ENCODE assay signal across 15 cellular contexts in genomic region chr10:30092151-30092790, GRCh38. TPM values are rescaled to one million over a fixed set of nuclear protein-coding genes. Genes with fewer than 3 reads are reported as not detected.
A peak's percentile ranks its signal among the peaks of the same experiment; 100 is the strongest.
DNase-seq lines count a peak whose midpoint lies in the region; ATAC-seq and TF ChIP-seq lines count a peak whose summit lies in the region.
"Had no signal": no experiment of that assay in that cellular context is flagged by ENCODE, and none has a peak within 500 bp of the region (broad histone marks: within the 10 kb centered on the region; RNA-seq: fewer than 3 reads in every experiment).

No MANE protein-coding gene starts in this region.

- peak overlapping the region; percentile 76 for H3K4me2 ChIP-seq in osteoblast (ENCODE audit: insufficient read depth, low read length)
- H3K4me2 ChIP-seq in Karpas-422 (ENCODE audit: low read depth, low read length, poor library complexity, severe bottlenecking), result no peak overlapping the region

- no peaks in the 10 kb centered on the region for H3K9me2 ChIP-seq in Karpas-422 (replicated peaks; ENCODE audit: insufficient read depth, low read length)

- no peak overlapping the region for H3K9ac ChIP-seq in Karpas-422 (ENCODE audit: low read length)

- H3K27me3 ChIP-seq in osteoblast (ENCODE audit: insufficient read depth, low read length) (no peaks in the 10 kb centered on the region), upper lobe of right lung (no peaks in the 10 kb centered on the region), Karpas-422 (ENCODE audit: low read length) (no peaks in the 10 kb centered on the region), left ventricle myocardium inferior (ENCODE audit: low read depth) (peaks cover 27% of the 10 kb centered on the region)

- no peak for TF ChIP-seq CTCF in osteoblast (IDR thresholded peaks at IDR 0.05; ENCODE audit: extremely low read depth, low read depth, low read length)
- TF ChIP-seq CTCF in upper lobe of right lung (IDR thresholded peaks at IDR 0.05), result no peak
- no peak for TF ChIP-seq CTCF in left ventricle myocardium inferior (IDR thresholded peaks at IDR 0.05; ENCODE audit: borderline replicate concordance)

- H3K79me2 ChIP-seq in osteoblast (ENCODE audit: insufficient read depth, low read length) (no peaks in the 10 kb centered on the region), Karpas-422 (ENCODE audit: low read length) (no peaks in the 10 kb centered on the region)

- no peak for ATAC-seq in upper lobe of right lung
- ATAC-seq: Right ventricle myocardium inferior had no signal

- H3K9me3 ChIP-seq in osteoblast (ENCODE audit: low read depth, low read length) (no peaks in the 10 kb centered on the region), upper lobe of right lung (no peaks in the 10 kb centered on the region), Karpas-422 (ENCODE audit: low read length) (no peaks in the 10 kb centered on the region), left ventricle myocardium inferior (replicated peaks) (no peaks in the 10 kb centered on the region)
- H3K9me3 ChIP-seq: Caco-2 had no signal

- peak overlapping the region; percentile 76 for H2AFZ ChIP-seq in osteoblast (ENCODE audit: low read length)
- H2AFZ ChIP-seq in Karpas-422 (ENCODE audit: low read length), result no peak overlapping the region

- DNase-seq in EH (ENCODE audit: low read depth), result peak; percentile 80
- peak; percentile 35 for DNase-seq in MV-4-11 (lab: John Stamatoyannopoulos, UW)
- DNase-seq in caudate nucleus (lab: John Stamatoyannopoulos, UW), result peak in 15 of 61 donors; percentile 14 to 61 (median 26)
- peak; percentile 84 for DNase-seq in osteoblast (ENCODE audit: insufficient read length, low spot score, missing footprints)
- no peak for DNase-seq in upper lobe of right lung
- DNase-seq in Karpas-422, result no peak
- DNase-seq in left ventricle myocardium inferior, result no peak
- DNase-seq in activated CD4-positive, CD25-positive, alpha-beta regulatory T cell (lab: John Stamatoyannopoulos, UW), result no peak
- DNase-seq: activated naive CD4-positive, alpha-beta T cell treated with anti-CD3 and anti-CD28 coated beads, Interleukin-2, amount 50 U/mL, for 16 hours; Caco-2; immature natural killer cell; NCI-H1417; NCI-H524 treated with DMSO at 0.1 percent for 48 hours had no signal

- intact Hi-C loops in upper lobe of right lung (cut with DNase I) (no loop called here), left ventricle myocardium inferior (cut with micrococcal nuclease) (no loop called here)

- no peaks in the 10 kb centered on the region for H4K20me1 ChIP-seq in osteoblast (ENCODE audit: insufficient read depth, low read length)
- no peaks in the 10 kb centered on the region for H4K20me1 ChIP-seq in Karpas-422 (ENCODE audit: insufficient read depth, low read depth, low read length)

- no peaks in the 10 kb centered on the region for H3K36me3 ChIP-seq in osteoblast (ENCODE audit: insufficient read depth, low read length)
- no peaks in the 10 kb centered on the region for H3K36me3 ChIP-seq in upper lobe of right lung
- H3K36me3 ChIP-seq in Karpas-422 (ENCODE audit: insufficient read depth, low read length), result no peaks in the 10 kb centered on the region
- no peaks in the 10 kb centered on the region for H3K36me3 ChIP-seq in left ventricle myocardium inferior

- H3K27ac ChIP-seq in caudate nucleus (ENCODE audit: low read depth, low read length), result peak overlapping the region; percentile 14
- H3K27ac ChIP-seq in osteoblast (ENCODE audit: low read depth, low read length), result peak overlapping the region; percentile 38
- H3K27ac ChIP-seq in upper lobe of right lung, result no peak overlapping the region
- no peak overlapping the region for H3K27ac ChIP-seq in Karpas-422 (ENCODE audit: low read length)
- no peak overlapping the region for H3K27ac ChIP-seq in left ventricle myocardium inferior (replicated peaks)
- H3K27ac ChIP-seq: coronary artery had no signal

- H3K4me1 ChIP-seq in osteoblast (ENCODE audit: insufficient read depth, low read length) (peaks cover 7% of the 10 kb centered on the region), upper lobe of right lung (no peaks in the 10 kb centered on the region), Karpas-422 (ENCODE audit: low read length) (no peaks in the 10 kb centered on the region), left ventricle myocardium inferior (no peaks in the 10 kb centered on the region)
- H3K4me1 ChIP-seq: Caco-2 had no signal

- H3K4me3 ChIP-seq in osteoblast (ENCODE audit: insufficient read depth, low read length), result peak overlapping the region; percentile 58
- no peak overlapping the region for H3K4me3 ChIP-seq in upper lobe of right lung
- no peak overlapping the region for H3K4me3 ChIP-seq in Karpas-422 (ENCODE audit: low read length)
- H3K4me3 ChIP-seq in left ventricle myocardium inferior, result no peak overlapping the region
- H3K4me3 ChIP-seq: coronary artery had no signal

RNA-seq across cellular contexts. Expression of gene JCAD, which starts 32.9 kb away (rescaled TPM):
- total RNA-seq in osteoblast, result 47.0 and 52.7 TPM in 2 replicates
- total RNA-seq in upper lobe of right lung, result 67.6 TPM
- not detected in 2 replicates for total RNA-seq in Karpas-422 (2014; rRNA removed; shearing (Covaris generic); ENCODE audit: low replicate concordance)
- total RNA-seq in left ventricle myocardium inferior, result 23.5 TPM

Comparison
In these comparisons a context has a peak if more than half of its experiments do, and no peak if none do; other contexts are left out.
1. DNase-seq: peak in EH (single experiment), MV-4-11 (single experiment) and osteoblast (single experiment); none in upper lobe of right lung (single experiment), Karpas-422 (single experiment), left ventricle myocardium inferior (single experiment) and activated CD4-positive, CD25-positive, alpha-beta regulatory T cell (0 of 4).
2. H3K27ac ChIP-seq: peak in caudate nucleus (single experiment) and osteoblast (single experiment); none in upper lobe of right lung (single experiment), Karpas-422 (single experiment) and left ventricle myocardium inferior (single experiment).
3. RNA of gene JCAD, which starts 32.9 kb away (total RNA-seq): 67.6 TPM in upper lobe of right lung (single experiment), 47.0 to 52.7 TPM in osteoblast and 23.5 TPM in left ventricle myocardium inferior (single experiment); not detected in Karpas-422; every median in the first group is over 10 times any median in the second.